8 cellular contexts compared by ENCODE assay signal in the genomic region with DNA sequence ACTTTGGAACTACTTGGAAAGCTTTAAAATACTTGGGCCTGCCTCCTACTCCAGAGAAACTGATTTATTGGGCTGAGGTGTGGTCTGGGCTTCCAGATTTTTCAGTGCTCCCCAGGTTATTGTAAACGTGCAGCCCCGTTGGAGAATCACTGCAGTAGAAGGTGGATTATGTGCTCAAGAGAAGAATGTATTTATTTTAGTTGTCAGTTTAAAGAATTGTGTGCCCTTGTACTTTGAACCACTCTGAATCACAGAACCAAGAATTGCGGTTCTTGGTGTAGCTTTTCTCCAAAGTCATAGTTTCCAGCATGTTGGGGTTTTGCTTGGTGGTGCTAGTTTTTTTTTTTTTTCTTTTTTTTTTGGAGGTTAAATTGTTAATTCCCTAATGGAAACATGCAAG. TPM values are rescaled to one million over a fixed set of nuclear protein-coding genes. Genes with fewer than 3 reads are reported as not detected.
DNase-seq lines count a peak whose midpoint lies in the region; ATAC-seq and TF ChIP-seq lines count a peak whose summit lies in the region.

No MANE protein-coding gene starts in this region.

- intact Hi-C loops in gastrocnemius medialis (cut with DNase I; ENCODE audit: low total_unique reads): loop anchor here (2.0 kb wide), 1 partner anchor 61 kb away; no protein-coding TSS in a partner anchor

- TF ChIP-seq CTCF in fibroblast of villous mesenchyme (IDR thresholded peaks at IDR 0.05; ENCODE audit: insufficient read depth, low read depth, low read length) (no peak), gastrocnemius medialis (IDR thresholded peaks at IDR 0.05 in 4 of 5, conservative IDR thresholded peaks at IDR 0.05 in 1 of 5) (no peak)

- in situ Hi-C loops in gastrocnemius medialis (cut with MboI; ENCODE audit: low sequenced_read_pairs in 4 of 4): no loop called here

- H3K9me3 ChIP-seq in SK-N-MC (ENCODE audit: low read depth, low read length): no peaks in the 10 kb centered on the region
- no peaks in the 10 kb centered on the region for H3K9me3 ChIP-seq in gastrocnemius medialis

- H3K4me3 ChIP-seq in GM08714 (ENCODE audit: low read length) (peak overlapping the region; percentile 76), SK-N-MC (peak overlapping the region; percentile 87), fibroblast of villous mesenchyme (ENCODE audit: low read depth, low read length) (peak overlapping the region; percentile 81), gastrocnemius medialis (peak overlapping the region; percentile 60 to 92 (median 81))

- H3K36me3 ChIP-seq in SK-N-MC (ENCODE audit: insufficient read depth, low read length) (peaks cover 5% of the 10 kb centered on the region; the same call in 1 of the 2 replicates), gastrocnemius medialis (peaks cover 0 to 31% of the 10 kb centered on the region in 2 donors)

- H3K27ac ChIP-seq in SK-N-MC (no peak overlapping the region), gastrocnemius medialis (peak overlapping the region; percentile 77 to 96 (median 84))

- ATAC-seq in gastrocnemius medialis: no peak
- ATAC-seq in GM21723 (IDR thresholded peaks at IDR 0.05; ENCODE audit: unreplicated experiment): no peak
- ATAC-seq in HG03280 (IDR thresholded peaks at IDR 0.05; ENCODE audit: unreplicated experiment): no peak

- DNase-seq in SK-N-MC (ENCODE audit: low read depth, low spot score): no peak
- peak; percentile 14 for DNase-seq in fibroblast of villous mesenchyme (ENCODE audit: low read depth)
- DNase-seq in gastrocnemius medialis: no peak
- DNase-seq in NCI-H526 (lab: John Stamatoyannopoulos, UW): no peak
- no peak for DNase-seq in dedifferentiated amniotic fluid mesenchymal stem cell (ENCODE audit: extremely low spot score)

- H3K9ac ChIP-seq in SK-N-MC (ENCODE audit: insufficient read length): peak overlapping the region; percentile 75

- H3K4me1 ChIP-seq in gastrocnemius medialis: peaks cover 24% of the 10 kb centered on the region in 2 donors

- H3K27me3 ChIP-seq in gastrocnemius medialis: no peaks in the 10 kb centered on the region

- TF ChIP-seq POLR2A in gastrocnemius medialis (IDR thresholded peaks at IDR 0.05): no peak

RNA-seq across cellular contexts. Expression of a gene that starts 1.6 kb away (rescaled TPM):
- total RNA-seq in fibroblast of villous mesenchyme (16.0 and 21.9 TPM in 2 replicates), gastrocnemius medialis (10 to 100 TPM; 10.9 to 11.5 (median 10.9) TPM)

RNA-seq across cellular contexts. Expression of a gene that starts 42.9 kb away (rescaled TPM):
- total RNA-seq in fibroblast of villous mesenchyme (0.32 TPM in 1 of 2 replicates, not detected in the other), gastrocnemius medialis (not detected)
